ENCODE assay signal across 10 cellular contexts in genomic region chr5:6704361-6704851, GRCh38. TPM values are rescaled to one million over a fixed set of nuclear protein-coding genes. Genes with fewer than 3 reads are reported as not detected.
DNase-seq lines count a peak whose midpoint lies in the region; ATAC-seq and TF ChIP-seq lines count a peak whose summit lies in the region.
"Had no signal": no experiment of that assay in that cellular context is flagged by ENCODE, and none has a peak within 500 bp of the region (broad histone marks: within the 10 kb centered on the region; RNA-seq: fewer than 3 reads in every experiment).

No MANE protein-coding gene starts in this region.

- no peaks in the 10 kb centered on the region for H3K36me3 Mint-ChIP-seq in CD4-positive, alpha-beta T cell (ENCODE audit: low read depth)
- no peaks in the 10 kb centered on the region; a peak in 1 of 7 replicates for H3K36me3 Mint-ChIP-seq in H9 (ENCODE audit: insufficient read depth in 1 of 3, low read depth in 3 of 3)

- H3K27ac Mint-ChIP-seq in CD4-positive, alpha-beta T cell: no peak overlapping the region
- peak overlapping the region in 1 of 3 experiments; percentile 14; a peak in 1 of 7 replicates for H3K27ac Mint-ChIP-seq in H9
- H3K27ac Mint-ChIP-seq: activated CD4-positive, alpha-beta T cell treated with anti-CD3 and anti-CD28 coated beads, Interleukin-2, amount 10 ng/mL, durations not matched to agents 7 days and 5 days had no signal

- no peak overlapping the region for H3K56ac ChIP-seq in H9 (ENCODE audit: insufficient read length, low read depth, low read length)

- H3K23ac ChIP-seq in H9 (ENCODE audit: insufficient read length, low read depth, low read length): no peak overlapping the region

- H3K23me2 ChIP-seq in H9 (ENCODE audit: insufficient read length, low read depth, low read length, poor library complexity, severe bottlenecking): peaks cover 2% of the 10 kb centered on the region

- intact Hi-C loops in CD4-positive, alpha-beta T cell (cut with DNase I, micrococcal nuclease): no loop called here

- H3K4me1 Mint-ChIP-seq in CD4-positive, alpha-beta T cell (ENCODE audit: low read depth): no peaks in the 10 kb centered on the region
- peaks cover 24 to 27% of the 10 kb centered on the region in 2 experiments for H3K4me1 Mint-ChIP-seq in H9

- ATAC-seq in CD4-positive, alpha-beta T cell (ENCODE audit: poor library complexity): no peak

- no peak overlapping the region for H2BK15ac ChIP-seq in H9 (ENCODE audit: low read depth, low read length)

- POLR2A ChIA-PET in CD4-positive, alpha-beta T cell (lab: Charles Lee): no interaction called here

- no peak overlapping the region for H3K14ac ChIP-seq in H9 (ENCODE audit: insufficient read depth, low read length)

- no peaks in the 10 kb centered on the region for H4K20me1 ChIP-seq in H9 (ENCODE audit: control insufficient read depth, insufficient read depth, insufficient read length)

- H3K4me3 Mint-ChIP-seq in CD4-positive, alpha-beta T cell: no peak overlapping the region
- no peak overlapping the region for H3K4me3 Mint-ChIP-seq in H9
- H3K4me3 Mint-ChIP-seq: activated CD4-positive, alpha-beta T cell treated with anti-CD3 and anti-CD28 coated beads, Interleukin-2, amount 10 ng/mL, durations not matched to agents 7 days and 5 days had no signal

- WGBS in H9 (ENCODE audit: extremely low coverage, insufficient read length, low lambda C conversion rate): no CpG with 5 or more reads among the region's 11 CpGs

- H3K4me1 ChIP-seq in H9 (ENCODE audit: insufficient read depth, low read length): peaks cover 7% of the 10 kb centered on the region; the same call in 1 of the 2 replicates

- H2BK20ac ChIP-seq in H9 (ENCODE audit: low read depth, low read length, poor library complexity, severe bottlenecking): no peak overlapping the region

- no peak overlapping the region for H3K27ac ChIP-seq in CD4-positive, alpha-beta T cell (ENCODE audit: low read depth, low read length)
- no peak overlapping the region for H3K27ac ChIP-seq in H9 (ENCODE audit: insufficient read length, low read depth, low read length)

- no peak overlapping the region for H3K18ac ChIP-seq in H9 (ENCODE audit: insufficient read length, low read depth, low read length)

- H3K27me3 ChIP-seq in CD4-positive, alpha-beta T cell (ENCODE audit: control insufficient read depth, insufficient read depth, low read length): peaks cover 19% of the 10 kb centered on the region
- H3K27me3 ChIP-seq in H9 (ENCODE audit: insufficient read depth, low read length): no peaks in the 10 kb centered on the region

- no peak overlapping the region for H4K8ac ChIP-seq in H9 (replicated peaks; ENCODE audit: insufficient read length, low read depth, low read length)

- H2AFZ ChIP-seq in H9 (ENCODE audit: low read length): no peak overlapping the region

- H3K4me3 ChIP-seq in foreskin fibroblast (ENCODE audit: low read depth in 1 of 2, low read length in 2 of 2): no peak overlapping the region

- peaks cover 23% of the 10 kb centered on the region for H3K27me3 Mint-ChIP-seq in CD4-positive, alpha-beta T cell
- H3K27me3 Mint-ChIP-seq in H9 (ENCODE audit: low read depth): peaks cover 3% of the 10 kb centered on the region; the same call in 1 of the 2 replicates

- H3K79me2 ChIP-seq in H9 (ENCODE audit: insufficient read depth, low read length): no peaks in the 10 kb centered on the region

- CTCF ChIA-PET in CD4-positive, alpha-beta T cell (lab: Charles Lee): no interaction called here

- DNase-seq in ELR (ENCODE audit: low read depth) (peak; percentile 83), T1000 (lab: John Stamatoyannopoulos, UW) (peak; percentile 47), foreskin fibroblast (peak; percentile 56 to 71), putamen (ENCODE audit: low spot score) (peak; percentile 40), SHP77 treated with DMSO at 0.1 percent for 48 hours (lab: John Stamatoyannopoulos, UW) (no peak), H9 (no peak), DMS53 (lab: John Stamatoyannopoulos, UW) (no peak)
- no peak for DNase-seq in CD4-positive, alpha-beta T cell
- DNase-seq: activated CD4-positive, alpha-beta T cell treated with anti-CD3 and anti-CD28 coated beads, Interleukin-2, amount 10 ng/mL, durations not matched to agents 7 days and 5 days; NCI-H1436 treated with DMSO at 0.1 percent for 48 hours had no signal

- no peak overlapping the region for H3K4me2 ChIP-seq in H9 (ENCODE audit: insufficient read depth, insufficient read length, low read length)

- no peaks in the 10 kb centered on the region for H3K79me1 ChIP-seq in H9 (ENCODE audit: insufficient read depth, low read depth, low read length, poor library complexity, severe bottlenecking)

- no peak overlapping the region for H3K4ac ChIP-seq in H9 (ENCODE audit: low read depth, low read length)

- H3K9me3 Mint-ChIP-seq in CD4-positive, alpha-beta T cell: no peaks in the 10 kb centered on the region
- H3K9me3 Mint-ChIP-seq in H9: no peaks in the 10 kb centered on the region
- H3K9me3 Mint-ChIP-seq: activated CD4-positive, alpha-beta T cell treated with anti-CD3 and anti-CD28 coated beads, Interleukin-2, amount 10 ng/mL, durations not matched to agents 7 days and 5 days had no signal

- no peak overlapping the region for H4K5ac ChIP-seq in H9 (ENCODE audit: insufficient read length, low read depth, low read length)

- no peak overlapping the region for H3K9ac ChIP-seq in H9 (ENCODE audit: extremely low read depth, insufficient read length, low read length)

- H3K9me3 ChIP-seq in CD4-positive, alpha-beta T cell (ENCODE audit: control insufficient read depth, low read length): no peaks in the 10 kb centered on the region
- no peaks in the 10 kb centered on the region for H3K9me3 ChIP-seq in H9 (ENCODE audit: control insufficient read depth, low read depth, low read length)

- no peak overlapping the region for H2BK5ac ChIP-seq in H9 (ENCODE audit: insufficient read length, low read length)

- H2AK5ac ChIP-seq in H9 (ENCODE audit: insufficient read length, low read length): no peak overlapping the region

- no peak for TF ChIP-seq CTCF in foreskin fibroblast (IDR thresholded peaks at IDR 0.05; ENCODE audit: low read depth, low read length)
- TF ChIP-seq CTCF in CD4-positive, alpha-beta T cell (IDR thresholded peaks at IDR 0.05): no peak
- no peak for TF ChIP-seq CTCF in H9 (conservative IDR thresholded peaks at IDR 0.05)

- H2BK12ac ChIP-seq in H9 (ENCODE audit: insufficient read length, low read depth, low read length): no peak overlapping the region

- H2BK120ac ChIP-seq in H9 (ENCODE audit: low read depth, low read length, poor library complexity, severe bottlenecking): no peak overlapping the region

- no peak overlapping the region for H3T11ph ChIP-seq in H9 (ENCODE audit: low read length)

- H4K91ac ChIP-seq in H9 (ENCODE audit: insufficient read length, low read depth, low read length): no peak overlapping the region

RNA-seq across cellular contexts. Expression of gene TENT4A, which starts 8.8 kb away (rescaled TPM):
- 10 to 100 TPM; 49.2 to 51.9 TPM for total RNA-seq in CD4-positive, alpha-beta T cell
- total RNA-seq in H9 (2021): 25.6 and 25.7 TPM in 2 replicates

Comparison
In these comparisons a context has a peak if more than half of its experiments do, and no peak if none do; other contexts are left out.
1. DNase-seq: peak in ELR (single experiment), T1000 (single experiment), foreskin fibroblast (2 of 2) and putamen (single experiment); none in SHP77 treated with DMSO at 0.1 percent for 48 hours (single experiment), CD4-positive, alpha-beta T cell (0 of 10), H9 (single experiment) and DMS53 (single experiment).